Comparison of ENCODE assay signal across 19 cellular contexts in genomic region chr5:138022912-138023311, GRCh38.
"Had no signal": no experiment of that assay in that cellular context is flagged by ENCODE, and none has a peak within 500 bp of the region (broad histone marks: within the 10 kb centered on the region; RNA-seq: fewer than 3 reads in every experiment).

No MANE protein-coding gene starts in this region.

- DNase-seq: activated CD4-positive, alpha-beta T cell treated with anti-CD3 and anti-CD28 coated beads, Interleukin-2, amount 50 U/mL, for 4 hours; activated gamma-delta T cell treated with Interleukin-2 at 50 U/mL for 16 hours; activated T-cell treated with anti-CD3 and anti-CD28 coated beads for 4 hours; aorta; caudate nucleus; effector CD4-positive, alpha-beta T cell; glutamatergic neuron; hippocampal formation; mesenchymal stem cell; mucosa of descending colon; nucleus accumbens; right lobe of liver; stimulated activated CD4-positive, alpha-beta T cell treated with anti-CD3 and anti-CD28 coated beads, Interleukin-1b, Interleukin-23, amount 100 ng/mL, for 48 hours; substantia nigra; T-helper 9 cell; thyroid gland had no signal

- H3K4me3 ChIP-seq: mucosa of descending colon, right lobe of liver, skin epidermis, thyroid gland had no signal

- H3K9ac ChIP-seq: parathyroid adenoma had no signal

- H3K9me3 ChIP-seq: mucosa of descending colon, right lobe of liver, thyroid gland had no signal

- H3K27me3 ChIP-seq: right lobe of liver, thyroid gland had no signal

- ATAC-seq: esophagus mucosa, mucosa of descending colon, right lobe of liver had no signal

- H3K27ac ChIP-seq: parathyroid adenoma, right lobe of liver, thyroid gland had no signal

- H2AFZ ChIP-seq: parathyroid adenoma had no signal
